1 cellular context compared by ENCODE assay signal in the genomic region with DNA sequence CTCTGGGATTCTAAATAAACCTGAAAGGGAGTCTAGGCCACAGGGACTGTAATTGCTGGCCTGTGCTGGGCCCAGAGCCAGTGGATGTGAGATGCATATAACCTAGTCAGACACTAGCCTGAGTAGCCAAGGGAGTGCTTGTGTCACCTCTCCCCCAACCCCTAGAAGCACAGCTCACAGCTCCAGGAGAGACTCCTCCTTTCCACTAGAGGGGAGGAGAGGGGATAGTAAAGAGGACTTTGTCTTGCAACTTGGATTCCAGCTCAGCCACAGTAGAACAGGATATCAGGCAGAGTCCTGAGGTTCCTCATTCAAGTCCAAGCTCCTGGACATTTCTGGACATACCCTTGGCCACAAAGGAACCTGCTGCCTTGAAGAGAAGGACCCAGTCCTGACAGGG.
TF ChIP-seq lines count a peak whose summit lies in the region.

No MANE protein-coding gene starts in this region.

TF ChIP-seq in HepG2, 621 proteins besides CTCF, POLR2A, EP300 and RAD21 (continued from another document):
- TF ChIP-seq, protein P1, sequence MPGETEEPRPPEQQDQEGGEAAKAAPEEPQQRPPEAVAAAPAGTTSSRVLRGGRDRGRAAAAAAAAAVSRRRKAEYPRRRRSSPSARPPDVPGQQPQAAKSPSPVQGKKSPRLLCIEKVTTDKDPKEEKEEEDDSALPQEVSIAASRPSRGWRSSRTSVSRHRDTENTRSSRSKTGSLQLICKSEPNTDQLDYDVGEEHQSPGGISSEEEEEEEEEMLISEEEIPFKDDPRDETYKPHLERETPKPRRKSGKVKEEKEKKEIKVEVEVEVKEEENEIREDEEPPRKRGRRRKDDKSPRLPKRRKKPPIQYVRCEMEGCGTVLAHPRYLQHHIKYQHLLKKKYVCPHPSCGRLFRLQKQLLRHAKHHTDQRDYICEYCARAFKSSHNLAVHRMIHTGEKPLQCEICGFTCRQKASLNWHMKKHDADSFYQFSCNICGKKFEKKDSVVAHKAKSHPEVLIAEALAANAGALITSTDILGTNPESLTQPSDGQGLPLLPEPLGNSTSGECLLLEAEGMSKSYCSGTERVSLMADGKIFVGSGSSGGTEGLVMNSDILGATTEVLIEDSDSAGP (CRISPR knock-in tag; IDR thresholded peaks at IDR 0.05; ENCODE audit: borderline replicate concordance) = no peak
- TF ChIP-seq ZNF577 (CRISPR knock-in tag; IDR thresholded peaks at IDR 0.05; ENCODE audit: borderline replicate concordance, low read depth) (no peak), ZNF224 (CRISPR knock-in tag; IDR thresholded peaks at IDR 0.05) (peak; percentile 35; the same call in 1 of the 2 replicates), ZNF563 (CRISPR knock-in tag; IDR thresholded peaks at IDR 0.05) (peak; percentile 98), ZNF382 (CRISPR knock-in tag; IDR thresholded peaks at IDR 0.05; ENCODE audit: borderline replicate concordance) (no peak), CHCHD3 (CRISPR knock-in tag; IDR thresholded peaks at IDR 0.05) (no peak), ZNF839 (CRISPR knock-in tag; IDR thresholded peaks at IDR 0.05; ENCODE audit: borderline replicate concordance) (no peak), GZF1 (CRISPR knock-in tag; IDR thresholded peaks at IDR 0.05) (no peak), ZNF792 (CRISPR knock-in tag; IDR thresholded peaks at IDR 0.05) (no peak), TOE1 (CRISPR knock-in tag; IDR thresholded peaks at IDR 0.05) (no peak), RARG (CRISPR knock-in tag; IDR thresholded peaks at IDR 0.05; ENCODE audit: low read depth) (no peak), IRX3 (CRISPR knock-in tag; IDR thresholded peaks at IDR 0.05; ENCODE audit: borderline replicate concordance, low read depth) (no peak), IKZF1 (IDR thresholded peaks at IDR 0.05) (no peak), FIP1L1 (IDR thresholded peaks at IDR 0.05; ENCODE audit: borderline replicate concordance, insufficient read depth, low read depth, low read length) (no peak), FOXC1 (CRISPR knock-in tag; IDR thresholded peaks at IDR 0.05; ENCODE audit: borderline replicate concordance) (0 out of 2 replicates have a peak, but pooled peaks have one; percentile 25), ZNF773 (CRISPR knock-in tag; IDR thresholded peaks at IDR 0.05; ENCODE audit: borderline replicate concordance) (no peak), ZNF780A (CRISPR knock-in tag; IDR thresholded peaks at IDR 0.05) (no peak), ZBTB3 (CRISPR knock-in tag; IDR thresholded peaks at IDR 0.05; ENCODE audit: borderline replicate concordance, low read depth) (no peak), SIN3A (IDR thresholded peaks at IDR 0.05; ENCODE audit: borderline replicate concordance, low read depth, low read length) (no peak), MTF1 (CRISPR knock-in tag; IDR thresholded peaks at IDR 0.05) (no peak), REL (CRISPR knock-in tag; conservative IDR thresholded peaks at IDR 0.05) (no peak), NCOA1 (CRISPR knock-in tag; IDR thresholded peaks at IDR 0.05) (0 out of 2 replicates have a peak, but pooled peaks have one; percentile 48), ZNF615 (CRISPR knock-in tag; IDR thresholded peaks at IDR 0.05; ENCODE audit: borderline replicate concordance) (no peak), GTF3A (CRISPR knock-in tag; conservative IDR thresholded peaks at IDR 0.05) (0 out of 2 replicates have a peak, but pooled peaks have one; percentile 11), TGIF2 (CRISPR knock-in tag; IDR thresholded peaks at IDR 0.05) (no peak), TCF12 (IDR thresholded peaks at IDR 0.05) (no peak), TCF12 (CRISPR knock-in tag; IDR thresholded peaks at IDR 0.05) (no peak), ZNF232 (CRISPR knock-in tag; IDR thresholded peaks at IDR 0.05; ENCODE audit: borderline replicate concordance) (no peak), ERF (CRISPR knock-in tag; IDR thresholded peaks at IDR 0.05) (no peak), ZNF878 (CRISPR knock-in tag; IDR thresholded peaks at IDR 0.05) (no peak), DMAP1 (CRISPR knock-in tag; IDR thresholded peaks at IDR 0.05) (no peak), FLYWCH1 (CRISPR knock-in tag; IDR thresholded peaks at IDR 0.05) (no peak), HDAC2 (CRISPR knock-in tag; IDR thresholded peaks at IDR 0.05) (no peak), KDM6A (CRISPR knock-in tag; IDR thresholded peaks at IDR 0.05; ENCODE audit: low read depth) (no peak), ARNTL (CRISPR knock-in tag; IDR thresholded peaks at IDR 0.05) (no peak), MYNN (CRISPR knock-in tag; IDR thresholded peaks at IDR 0.05; ENCODE audit: low read depth) (no peak), GATA4 (IDR thresholded peaks at IDR 0.05; ENCODE audit: borderline replicate concordance, low read depth) (no peak), ZNF841 (CRISPR knock-in tag; IDR thresholded peaks at IDR 0.05; ENCODE audit: borderline replicate concordance) (no peak), ZNF543 (CRISPR knock-in tag; IDR thresholded peaks at IDR 0.05) (no peak), IRF2 (CRISPR knock-in tag; IDR thresholded peaks at IDR 0.05) (no peak), HOXA9 (CRISPR knock-in tag; IDR thresholded peaks at IDR 0.05; ENCODE audit: borderline replicate concordance) (no peak), TBP (CRISPR knock-in tag; IDR thresholded peaks at IDR 0.05) (no peak)
- TF ChIP-seq, protein P2, sequence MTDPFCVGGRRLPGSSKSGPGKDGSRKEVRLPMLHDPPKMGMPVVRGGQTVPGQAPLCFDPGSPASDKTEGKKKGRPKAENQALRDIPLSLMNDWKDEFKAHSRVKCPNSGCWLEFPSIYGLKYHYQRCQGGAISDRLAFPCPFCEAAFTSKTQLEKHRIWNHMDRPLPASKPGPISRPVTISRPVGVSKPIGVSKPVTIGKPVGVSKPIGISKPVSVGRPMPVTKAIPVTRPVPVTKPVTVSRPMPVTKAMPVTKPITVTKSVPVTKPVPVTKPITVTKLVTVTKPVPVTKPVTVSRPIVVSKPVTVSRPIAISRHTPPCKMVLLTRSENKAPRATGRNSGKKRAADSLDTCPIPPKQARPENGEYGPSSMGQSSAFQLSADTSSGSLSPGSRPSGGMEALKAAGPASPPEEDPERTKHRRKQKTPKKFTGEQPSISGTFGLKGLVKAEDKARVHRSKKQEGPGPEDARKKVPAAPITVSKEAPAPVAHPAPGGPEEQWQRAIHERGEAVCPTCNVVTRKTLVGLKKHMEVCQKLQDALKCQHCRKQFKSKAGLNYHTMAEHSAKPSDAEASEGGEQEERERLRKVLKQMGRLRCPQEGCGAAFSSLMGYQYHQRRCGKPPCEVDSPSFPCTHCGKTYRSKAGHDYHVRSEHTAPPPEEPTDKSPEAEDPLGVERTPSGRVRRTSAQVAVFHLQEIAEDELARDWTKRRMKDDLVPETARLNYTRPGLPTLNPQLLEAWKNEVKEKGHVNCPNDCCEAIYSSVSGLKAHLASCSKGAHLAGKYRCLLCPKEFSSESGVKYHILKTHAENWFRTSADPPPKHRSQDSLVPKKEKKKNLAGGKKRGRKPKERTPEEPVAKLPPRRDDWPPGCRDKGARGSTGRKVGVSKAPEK (CRISPR knock-in tag; IDR thresholded peaks at IDR 0.05; ENCODE audit: borderline replicate concordance) = no peak
- TF ChIP-seq, protein P3, sequence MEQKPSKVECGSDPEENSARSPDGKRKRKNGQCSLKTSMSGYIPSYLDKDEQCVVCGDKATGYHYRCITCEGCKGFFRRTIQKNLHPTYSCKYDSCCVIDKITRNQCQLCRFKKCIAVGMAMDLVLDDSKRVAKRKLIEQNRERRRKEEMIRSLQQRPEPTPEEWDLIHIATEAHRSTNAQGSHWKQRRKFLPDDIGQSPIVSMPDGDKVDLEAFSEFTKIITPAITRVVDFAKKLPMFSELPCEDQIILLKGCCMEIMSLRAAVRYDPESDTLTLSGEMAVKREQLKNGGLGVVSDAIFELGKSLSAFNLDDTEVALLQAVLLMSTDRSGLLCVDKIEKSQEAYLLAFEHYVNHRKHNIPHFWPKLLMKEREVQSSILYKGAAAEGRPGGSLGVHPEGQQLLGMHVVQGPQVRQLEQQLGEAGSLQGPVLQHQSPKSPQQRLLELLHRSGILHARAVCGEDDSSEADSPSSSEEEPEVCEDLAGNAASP (CRISPR knock-in tag; IDR thresholded peaks at IDR 0.05; ENCODE audit: borderline replicate concordance) = no peak
- TF ChIP-seq, protein P4, sequence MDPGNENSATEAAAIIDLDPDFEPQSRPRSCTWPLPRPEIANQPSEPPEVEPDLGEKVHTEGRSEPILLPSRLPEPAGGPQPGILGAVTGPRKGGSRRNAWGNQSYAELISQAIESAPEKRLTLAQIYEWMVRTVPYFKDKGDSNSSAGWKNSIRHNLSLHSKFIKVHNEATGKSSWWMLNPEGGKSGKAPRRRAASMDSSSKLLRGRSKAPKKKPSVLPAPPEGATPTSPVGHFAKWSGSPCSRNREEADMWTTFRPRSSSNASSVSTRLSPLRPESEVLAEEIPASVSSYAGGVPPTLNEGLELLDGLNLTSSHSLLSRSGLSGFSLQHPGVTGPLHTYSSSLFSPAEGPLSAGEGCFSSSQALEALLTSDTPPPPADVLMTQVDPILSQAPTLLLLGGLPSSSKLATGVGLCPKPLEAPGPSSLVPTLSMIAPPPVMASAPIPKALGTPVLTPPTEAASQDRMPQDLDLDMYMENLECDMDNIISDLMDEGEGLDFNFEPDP (CRISPR knock-in tag; conservative IDR thresholded peaks at IDR 0.05) = 0 out of 2 replicates have a peak, but pooled peaks have one; percentile 17
- TF ChIP-seq, protein P5, sequence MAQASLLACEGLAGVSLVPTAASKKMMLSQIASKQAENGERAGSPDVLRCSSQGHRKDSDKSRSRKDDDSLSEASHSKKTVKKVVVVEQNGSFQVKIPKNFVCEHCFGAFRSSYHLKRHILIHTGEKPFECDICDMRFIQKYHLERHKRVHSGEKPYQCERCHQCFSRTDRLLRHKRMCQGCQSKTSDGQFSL (CRISPR knock-in tag; IDR thresholded peaks at IDR 0.05) = no peak
- TF ChIP-seq, protein P6, sequence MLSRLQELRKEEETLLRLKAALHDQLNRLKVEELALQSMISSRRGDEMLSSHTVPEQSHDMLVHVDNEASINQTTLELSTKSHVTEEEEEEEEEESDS (CRISPR knock-in tag; IDR thresholded peaks at IDR 0.05; ENCODE audit: borderline replicate concordance) = no peak
- TF ChIP-seq, protein P7, sequence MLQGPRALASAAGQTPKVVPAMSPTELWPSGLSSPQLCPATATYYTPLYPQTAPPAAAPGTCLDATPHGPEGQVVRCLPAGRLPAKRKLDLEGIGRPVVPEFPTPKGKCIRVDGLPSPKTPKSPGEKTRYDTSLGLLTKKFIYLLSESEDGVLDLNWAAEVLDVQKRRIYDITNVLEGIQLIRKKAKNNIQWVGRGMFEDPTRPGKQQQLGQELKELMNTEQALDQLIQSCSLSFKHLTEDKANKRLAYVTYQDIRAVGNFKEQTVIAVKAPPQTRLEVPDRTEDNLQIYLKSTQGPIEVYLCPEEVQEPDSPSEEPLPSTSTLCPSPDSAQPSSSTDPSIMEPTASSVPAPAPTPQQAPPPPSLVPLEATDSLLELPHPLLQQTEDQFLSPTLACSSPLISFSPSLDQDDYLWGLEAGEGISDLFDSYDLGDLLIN (CRISPR knock-in tag; IDR thresholded peaks at IDR 0.05; ENCODE audit: borderline replicate concordance) = no peak
- TF ChIP-seq, protein P8, sequence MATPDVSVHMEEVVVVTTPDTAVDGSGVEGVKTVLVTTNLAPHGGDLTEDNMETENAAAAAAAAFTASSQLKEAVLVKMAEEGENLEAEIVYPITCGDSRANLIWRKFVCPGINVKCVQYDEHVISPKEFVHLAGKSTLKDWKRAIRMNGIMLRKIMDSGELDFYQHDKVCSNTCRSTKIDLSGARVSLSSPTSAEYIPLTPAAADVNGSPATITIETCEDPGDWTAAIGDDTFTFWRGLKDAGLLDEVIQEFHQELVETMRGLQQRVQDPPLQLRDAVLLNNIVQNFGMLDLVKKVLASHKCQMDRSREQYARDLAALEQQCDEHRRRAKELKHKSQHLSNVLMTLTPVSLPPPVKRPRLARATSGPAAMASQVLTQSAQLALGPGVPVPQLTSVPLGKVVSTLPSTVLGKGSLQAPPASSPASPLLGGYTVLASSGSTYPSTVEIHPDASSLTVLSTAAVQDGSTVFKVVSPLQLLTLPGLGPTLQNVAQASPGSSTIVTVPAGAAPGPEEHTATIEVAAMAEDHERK (CRISPR knock-in tag; IDR thresholded peaks at IDR 0.05; ENCODE audit: low read depth) = no peak
- TF ChIP-seq, protein P9, sequence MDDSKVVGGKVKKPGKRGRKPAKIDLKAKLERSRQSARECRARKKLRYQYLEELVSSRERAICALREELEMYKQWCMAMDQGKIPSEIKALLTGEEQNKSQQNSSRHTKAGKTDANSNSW (CRISPR knock-in tag; IDR thresholded peaks at IDR 0.05; ENCODE audit: borderline replicate concordance) = no peak
- TF ChIP-seq, protein P10, sequence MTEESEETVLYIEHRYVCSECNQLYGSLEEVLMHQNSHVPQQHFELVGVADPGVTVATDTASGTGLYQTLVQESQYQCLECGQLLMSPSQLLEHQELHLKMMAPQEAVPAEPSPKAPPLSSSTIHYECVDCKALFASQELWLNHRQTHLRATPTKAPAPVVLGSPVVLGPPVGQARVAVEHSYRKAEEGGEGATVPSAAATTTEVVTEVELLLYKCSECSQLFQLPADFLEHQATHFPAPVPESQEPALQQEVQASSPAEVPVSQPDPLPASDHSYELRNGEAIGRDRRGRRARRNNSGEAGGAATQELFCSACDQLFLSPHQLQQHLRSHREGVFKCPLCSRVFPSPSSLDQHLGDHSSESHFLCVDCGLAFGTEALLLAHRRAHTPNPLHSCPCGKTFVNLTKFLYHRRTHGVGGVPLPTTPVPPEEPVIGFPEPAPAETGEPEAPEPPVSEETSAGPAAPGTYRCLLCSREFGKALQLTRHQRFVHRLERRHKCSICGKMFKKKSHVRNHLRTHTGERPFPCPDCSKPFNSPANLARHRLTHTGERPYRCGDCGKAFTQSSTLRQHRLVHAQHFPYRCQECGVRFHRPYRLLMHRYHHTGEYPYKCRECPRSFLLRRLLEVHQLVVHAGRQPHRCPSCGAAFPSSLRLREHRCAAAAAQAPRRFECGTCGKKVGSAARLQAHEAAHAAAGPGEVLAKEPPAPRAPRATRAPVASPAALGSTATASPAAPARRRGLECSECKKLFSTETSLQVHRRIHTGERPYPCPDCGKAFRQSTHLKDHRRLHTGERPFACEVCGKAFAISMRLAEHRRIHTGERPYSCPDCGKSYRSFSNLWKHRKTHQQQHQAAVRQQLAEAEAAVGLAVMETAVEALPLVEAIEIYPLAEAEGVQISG (CRISPR knock-in tag; IDR thresholded peaks at IDR 0.05) = peak; percentile 56
